ENCODE assay signal across 35 cellular contexts in the genomic region with DNA sequence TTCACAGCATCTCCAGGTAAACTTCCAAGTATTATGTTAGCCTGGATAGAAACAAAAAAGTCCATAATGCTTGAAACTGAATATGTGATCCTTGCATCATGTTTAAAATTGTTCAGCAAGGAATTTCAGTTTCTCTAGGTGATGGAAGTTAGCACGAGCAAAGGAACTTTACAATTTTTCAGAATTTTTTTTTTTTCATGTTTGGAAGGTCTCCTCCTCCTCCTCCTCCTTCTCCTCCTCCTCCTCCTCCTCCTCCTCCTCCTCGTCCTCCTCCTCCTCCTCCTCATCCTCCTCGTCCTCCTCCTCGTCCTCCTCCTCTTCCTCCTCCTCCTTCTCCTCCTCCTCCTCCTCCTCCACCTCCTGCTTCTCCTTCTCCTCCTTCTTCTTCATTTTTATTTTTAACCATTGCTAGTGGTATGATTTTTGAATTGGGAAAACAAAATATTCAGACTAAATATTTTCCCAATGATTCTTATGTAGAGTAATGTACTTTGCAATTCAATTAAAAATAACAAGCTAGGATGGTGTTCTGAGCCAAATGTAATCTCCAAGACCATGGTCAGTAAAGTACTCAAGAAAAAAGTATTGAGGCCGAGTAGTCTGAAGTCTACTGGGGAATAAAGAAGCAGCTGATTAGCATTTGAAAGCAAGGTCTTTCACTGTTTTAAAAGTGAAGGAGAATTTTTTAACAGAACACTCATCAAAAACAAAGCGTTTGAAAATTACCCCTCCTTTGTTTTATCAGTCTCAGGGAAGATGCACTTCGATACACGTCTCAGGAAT.
"Had no signal": no experiment of that assay in that cellular context is flagged by ENCODE, and none has a peak within 500 bp of the region (broad histone marks: within the 10 kb centered on the region; RNA-seq: fewer than 3 reads in every experiment).

No MANE protein-coding gene starts in this region.

- H3K27me3 Mint-ChIP-seq: activated CD4-positive, alpha-beta T cell treated with anti-CD3 and anti-CD28 coated beads for 36 hours; activated CD4-positive, alpha-beta T cell treated with anti-CD3 and anti-CD28 coated beads, Interleukin-2, amount 10 ng/mL, durations not matched to agents 7 days and 5 days; activated T-cell treated with anti-CD3 and anti-CD28 coated beads, Interleukin-2, amount 50 U/mL, for 24 hours had no signal

- FAIRE-seq: astrocyte, bronchial epithelial cell, TTC549 had no signal

- H3K4me3 ChIP-seq: adrenal gland, body of pancreas, Peyer's patch, SJSA1 had no signal

- DNase-seq: activated CD4-positive, alpha-beta T cell treated with anti-CD3 and anti-CD28 coated beads for 36 hours; activated CD4-positive, alpha-beta T cell treated with anti-CD3 and anti-CD28 coated beads, Interleukin-2, amount 10 ng/mL, durations not matched to agents 7 days and 5 days; activated CD4-positive, alpha-beta T cell treated with anti-CD3 and anti-CD28 coated beads, Interleukin-2, amount 50 U/mL, for 48 hours; activated CD8-positive, alpha-beta T cell treated with anti-CD3 and anti-CD28 coated beads, Interleukin-2, amount 10 ng/mL, durations not matched to agents 7 days and 5 days; activated gamma-delta T cell treated with Interleukin-2 at 50 U/mL for 16 hours; activated naive CD4-positive, alpha-beta T cell treated with anti-CD3 and anti-CD28 coated beads for 36 hours; activated T-cell treated with anti-CD3 and anti-CD28 coated beads, Interleukin-2, amount 50 U/mL, for 24 hours; adrenal gland; body of pancreas; caudate nucleus; cerebellar nuclear complex; NCI-H1092 treated with DMSO at 0.1 percent for 48 hours; NCI-H1417; NCI-H146; NCI-H187; NCI-H2029 treated with DMSO at 0.1 percent for 48 hours; NCI-H226; NCI-H446 treated with DMSO at 0.1 percent for 48 hours; NCI-H524; NCI-H69; NCI-H82; PC-3; Peyer's patch; RPMI8226; SHP77 treated with DMSO at 0.1 percent for 48 hours; SK-N-SH had no signal

- H3K27ac Mint-ChIP-seq: activated CD4-positive, alpha-beta T cell treated with anti-CD3 and anti-CD28 coated beads for 36 hours; activated CD4-positive, alpha-beta T cell treated with anti-CD3 and anti-CD28 coated beads, Interleukin-2, amount 10 ng/mL, durations not matched to agents 7 days and 5 days; activated CD8-positive, alpha-beta T cell treated with anti-CD3 and anti-CD28 coated beads, Interleukin-2, amount 10 ng/mL, durations not matched to agents 7 days and 5 days; activated naive CD4-positive, alpha-beta T cell treated with anti-CD3 and anti-CD28 coated beads for 36 hours; activated naive CD4-positive, alpha-beta T cell treated with anti-CD3 and anti-CD28 coated beads, Interleukin-2, amount 50 U/mL, for 72 hours; activated T-cell treated with anti-CD3 and anti-CD28 coated beads, Interleukin-2, amount 50 U/mL, for 24 hours; activated T-helper 1 cell treated with anti-CD3 and anti-CD28 coated beads, Interleukin-12 subunit alpha, Interleukin-12 subunit beta, Interleukin-2, Interleukin-4 antibody, amounts not matched to agents 30 ng/mL and 10 ng/mL and 1 ng/mL, durations not matched to agents 14 hours and 24 hours and 36 hours; T-helper 1 cell treated with Interleukin-12 subunit alpha and Interleukin-12 subunit beta and Interleukin-4 antibody, amounts not matched to agents 30 μg/mL and 1 μg/mL, for 36 hours; T-helper 2 cell treated with Interferon-gamma antibody and Interleukin-4, amounts not matched to agents 5 μg/mL and 100 μg/mL, for 36 hours had no signal

- H3K4me1 Mint-ChIP-seq: activated CD4-positive, alpha-beta T cell treated with anti-CD3 and anti-CD28 coated beads for 36 hours; activated CD4-positive, alpha-beta T cell treated with anti-CD3 and anti-CD28 coated beads, Interleukin-2, amount 10 ng/mL, durations not matched to agents 7 days and 5 days had no signal

- H3K27me3 ChIP-seq: adrenal gland, body of pancreas, Peyer's patch had no signal

- ATAC-seq: activated CD4-positive, alpha-beta T cell treated with anti-CD3 and anti-CD28 coated beads for 36 hours; activated CD4-positive, CD25-positive, alpha-beta regulatory T cell treated with anti-CD3 and anti-CD28 coated beads, Interleukin-2, amount 50 U/mL, for 24 hours; activated CD8-positive, alpha-beta T cell treated with anti-CD3 and anti-CD28 coated beads, Interleukin-2, amount 10 ng/mL, durations not matched to agents 7 days and 5 days; activated naive CD4-positive, alpha-beta T cell treated with anti-CD3 and anti-CD28 coated beads, Interleukin-2, amount 50 U/mL, for 72 hours; body of pancreas; PC-3 had no signal

- H3K4me1 ChIP-seq: adrenal gland, body of pancreas, Peyer's patch, SJSA1 had no signal

- H3K27ac ChIP-seq: adrenal gland, body of pancreas, Peyer's patch, SJSA1 had no signal

- H3K4me2 ChIP-seq: SK-N-SH had no signal

- H3K9ac ChIP-seq: SK-N-SH had no signal

- H3K36me3 Mint-ChIP-seq: activated naive CD4-positive, alpha-beta T cell treated with anti-CD3 and anti-CD28 coated beads, Interleukin-2, amount 50 U/mL, for 72 hours had no signal

- H3K4me3 Mint-ChIP-seq: activated CD4-positive, alpha-beta T cell treated with anti-CD3 and anti-CD28 coated beads for 36 hours; activated CD4-positive, alpha-beta T cell treated with anti-CD3 and anti-CD28 coated beads, Interleukin-2, amount 10 ng/mL, durations not matched to agents 7 days and 5 days; activated CD8-positive, alpha-beta T cell treated with anti-CD3 and anti-CD28 coated beads, Interleukin-2, amount 10 ng/mL, durations not matched to agents 7 days and 5 days; activated naive CD4-positive, alpha-beta T cell treated with anti-CD3 and anti-CD28 coated beads for 36 hours; activated T-cell treated with anti-CD3 and anti-CD28 coated beads, Interleukin-2, amount 50 U/mL, for 24 hours; activated T-helper 1 cell treated with anti-CD3 and anti-CD28 coated beads, Interleukin-12 subunit alpha, Interleukin-12 subunit beta, Interleukin-2, Interleukin-4 antibody, amounts not matched to agents 30 ng/mL and 10 ng/mL and 1 ng/mL, durations not matched to agents 14 hours and 24 hours and 36 hours; T-helper 1 cell treated with Interleukin-12 subunit alpha and Interleukin-12 subunit beta and Interleukin-4 antibody, amounts not matched to agents 30 μg/mL and 1 μg/mL, for 36 hours; T-helper 2 cell treated with Interferon-gamma antibody and Interleukin-4, amounts not matched to agents 5 μg/mL and 100 μg/mL, for 36 hours had no signal

- H3K9me3 ChIP-seq: adrenal gland, body of pancreas, Peyer's patch, SJSA1, SK-N-SH had no signal

- H3K36me3 ChIP-seq: adrenal gland, Peyer's patch, SJSA1 had no signal

- H3K9me3 Mint-ChIP-seq: activated CD4-positive, alpha-beta T cell treated with anti-CD3 and anti-CD28 coated beads, Interleukin-2, amount 10 ng/mL, durations not matched to agents 7 days and 5 days; activated naive CD4-positive, alpha-beta T cell treated with anti-CD3 and anti-CD28 coated beads for 36 hours; activated T-helper 1 cell treated with anti-CD3 and anti-CD28 coated beads, Interleukin-12 subunit alpha, Interleukin-12 subunit beta, Interleukin-2, Interleukin-4 antibody, amounts not matched to agents 30 ng/mL and 10 ng/mL and 1 ng/mL, durations not matched to agents 14 hours and 24 hours and 36 hours; T-helper 1 cell treated with Interleukin-12 subunit alpha and Interleukin-12 subunit beta and Interleukin-4 antibody, amounts not matched to agents 30 μg/mL and 1 μg/mL, for 36 hours had no signal
